Comparison of ENCODE assay signal across 22 cellular contexts in the genomic region with DNA sequence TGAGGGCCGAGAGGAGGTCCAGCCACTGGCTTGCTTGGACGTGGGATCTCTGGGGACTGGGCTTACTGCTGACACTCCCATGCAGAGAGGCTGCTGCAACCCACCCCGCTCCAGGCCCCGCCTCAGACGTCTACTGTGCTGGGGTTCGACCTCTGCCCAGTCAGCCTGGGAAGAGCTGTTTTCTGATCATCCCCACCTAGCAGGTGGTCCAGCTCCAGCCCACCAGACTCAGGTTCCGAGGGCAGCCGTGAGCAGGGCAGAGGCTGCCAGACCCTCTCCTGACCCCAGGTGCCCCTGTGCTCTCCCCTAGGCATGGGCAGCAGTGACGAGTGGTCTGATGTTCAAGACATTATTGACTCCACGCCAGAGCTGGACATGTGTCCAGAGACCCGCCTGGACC.
"Had no signal": no experiment of that assay in that cellular context is flagged by ENCODE, and none has a peak within 500 bp of the region (broad histone marks: within the 10 kb centered on the region; RNA-seq: fewer than 3 reads in every experiment).

No MANE protein-coding gene starts in this region.

- H3K4me3 ChIP-seq: coronary artery, dorsolateral prefrontal cortex, esophagus muscularis mucosa, gastroesophageal sphincter, heart right ventricle, left lung, lower lobe of right lung had no signal

- H3K27me3 ChIP-seq: dorsolateral prefrontal cortex, esophagus muscularis mucosa, foreskin keratinocyte, gastroesophageal sphincter, heart right ventricle, left lung had no signal

- ATAC-seq: foreskin keratinocyte, gastroesophageal sphincter, heart right ventricle, left cardiac atrium, left lung, left ventricle myocardium superior, lower lobe of right lung had no signal

- DNase-seq: dermis blood vessel endothelial cell; dorsolateral prefrontal cortex; effector CD4-positive, alpha-beta T cell; effector memory CD4-positive, alpha-beta T cell; foreskin keratinocyte; head of caudate nucleus; heart right ventricle; hippocampal formation; left cardiac atrium; left lung; lower lobe of right lung; mesendoderm; midbrain had no signal

- H3K27ac ChIP-seq: coronary artery, esophagus muscularis mucosa, foreskin keratinocyte, gastroesophageal sphincter, heart right ventricle, left lung, lower lobe of right lung had no signal

- H3K4me1 ChIP-seq: esophagus muscularis mucosa, gastroesophageal sphincter, heart right ventricle, left lung, lower lobe of right lung had no signal

- FAIRE-seq: colon, endothelial cell of umbilical vein, frontal cortex, islet of Langerhans, keratinocyte had no signal

- H3K9me3 ChIP-seq: esophagus muscularis mucosa, gastroesophageal sphincter, heart right ventricle, left lung, lower lobe of right lung had no signal
